16 cellular contexts compared by ENCODE assay signal in the genomic region with DNA sequence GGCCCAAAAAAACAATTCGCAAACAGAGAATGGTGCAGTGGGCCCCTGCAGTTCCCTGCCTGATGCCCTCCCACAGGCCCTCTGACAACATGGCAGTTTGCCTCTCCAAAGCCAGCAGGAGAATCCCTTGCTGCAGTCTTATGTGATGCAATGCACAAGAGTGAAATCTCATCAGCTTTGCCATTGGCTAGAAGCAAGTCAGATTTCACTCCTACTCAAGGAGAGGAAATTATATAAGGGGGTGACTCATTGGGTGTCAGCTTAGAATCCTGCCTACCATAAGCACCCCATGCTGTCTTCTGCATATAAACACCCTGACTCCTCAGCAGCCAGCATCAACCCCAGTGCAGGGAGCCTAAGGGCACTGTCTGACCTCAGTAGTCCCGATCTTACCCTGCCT.
DNase-seq lines count a peak whose midpoint lies in the region; ATAC-seq and TF ChIP-seq lines count a peak whose summit lies in the region.
"Had no signal": no experiment of that assay in that cellular context is flagged by ENCODE, and none has a peak within 500 bp of the region (broad histone marks: within the 10 kb centered on the region; RNA-seq: fewer than 3 reads in every experiment).

No MANE protein-coding gene starts in this region.

- no peak overlapping the region for H3K9ac ChIP-seq in fibroblast of lung (ENCODE audit: insufficient read depth, low read length)
- H3K9ac ChIP-seq: parathyroid adenoma had no signal

- CTCF ChIA-PET in Caco-2 (lab: Charles Lee), result no interaction called here

- H3K9me3 Mint-ChIP-seq in Caco-2 (ENCODE audit: unreplicated experiment), result no peaks in the 10 kb centered on the region

- no peaks in the 10 kb centered on the region for H3K36me3 ChIP-seq in fibroblast of lung (ENCODE audit: control insufficient read depth, insufficient read depth, low read length)
- no peaks in the 10 kb centered on the region for H3K36me3 ChIP-seq in Caco-2 (ENCODE audit: control insufficient read depth, insufficient read depth, low read length)
- H3K36me3 ChIP-seq: colonic mucosa had no signal

- H3K9me3 ChIP-seq in fibroblast of lung (ENCODE audit: control insufficient read depth, insufficient read depth, low read depth, low read length), result no peaks in the 10 kb centered on the region
- H3K9me3 ChIP-seq in Caco-2, result no peaks in the 10 kb centered on the region
- H3K9me3 ChIP-seq: colonic mucosa had no signal

- no peak overlapping the region for H3K4me2 ChIP-seq in fibroblast of lung (ENCODE audit: extremely low read depth, insufficient read depth, low read length)

- DNase-seq in HCEC 1CT (peak; percentile 85), SW480 (ENCODE audit: low spot score) (peak; percentile 2), fibroblast of lung (ENCODE audit: low read depth in 2 of 2) (peak; percentile 90), skeletal muscle cell (ENCODE audit: low read depth) (peak; percentile 88), Caco-2 (no peak)
- DNase-seq in stimulated activated CD4-positive, alpha-beta T cell treated with anti-CD3 and anti-CD28 coated beads, Interleukin-4, amount 100 ng/mL, for 4 hours, result no peak
- DNase-seq: activated CD4-positive, alpha-beta T cell treated with anti-CD3 and anti-CD28 coated beads, Interleukin-2, amount 50 U/mL, for 48 hours; activated effector memory CD4-positive, alpha-beta T cell treated with anti-CD3 and anti-CD28 coated beads, Interleukin-2, amount 50 U/mL, for 16 hours; colonic mucosa; DMS79 treated with DMSO at 0.1 percent for 48 hours; NCI-H1417 treated with DMSO at 0.1 percent for 48 hours; NCI-H82; stimulated activated CD4-positive, alpha-beta T cell treated with anti-CD3 and anti-CD28 coated beads, Interleukin-4, amount 100 ng/mL, for 1 hour; SW 1271 had no signal

- no peaks in the 10 kb centered on the region for H3K27me3 Mint-ChIP-seq in Caco-2 (ENCODE audit: insufficient read depth, unreplicated experiment)

- H3K36me3 Mint-ChIP-seq in Caco-2 (ENCODE audit: insufficient read depth, unreplicated experiment), result no peaks in the 10 kb centered on the region

- no peak overlapping the region for H3K4me3 ChIP-seq in fibroblast of lung (replicated peaks in 1 of 4; ENCODE audit: control extremely low read depth in 1 of 4, insufficient read depth in 1 of 4, low read depth in 3 of 4, low read length in 4 of 4)
- no peak overlapping the region for H3K4me3 ChIP-seq in skeletal muscle cell (ENCODE audit: low read depth, low read length)
- H3K4me3 ChIP-seq in Caco-2 (ENCODE audit: low read depth, low read length), result no peak overlapping the region
- H3K4me3 ChIP-seq: colonic mucosa had no signal

- peaks cover 15% of the 10 kb centered on the region for H3K4me1 ChIP-seq in fibroblast of lung (ENCODE audit: control insufficient read depth, extremely low read depth, insufficient read depth, low read length)
- H3K4me1 ChIP-seq in Caco-2, result no peaks in the 10 kb centered on the region
- H3K4me1 ChIP-seq: colonic mucosa, parathyroid adenoma had no signal

- no peak overlapping the region for H2AFZ ChIP-seq in fibroblast of lung (ENCODE audit: low read length)
- H2AFZ ChIP-seq: parathyroid adenoma had no signal

- H3K27ac ChIP-seq in fibroblast of lung (ENCODE audit: insufficient read depth, low read length), result no peak overlapping the region
- H3K27ac ChIP-seq: colonic mucosa, parathyroid adenoma had no signal

- H3K4me3 Mint-ChIP-seq in Caco-2 (ENCODE audit: unreplicated experiment), result no peak overlapping the region

- no peak for ATAC-seq in HG02798 (IDR thresholded peaks at IDR 0.05; ENCODE audit: poor library complexity, unreplicated experiment)

- no peaks in the 10 kb centered on the region for H3K27me3 ChIP-seq in fibroblast of lung (ENCODE audit: control insufficient read depth, insufficient read depth, low read length)
- no peaks in the 10 kb centered on the region for H3K27me3 ChIP-seq in Caco-2 (replicated peaks; ENCODE audit: control insufficient read depth, insufficient read depth, low read length)
- H3K27me3 ChIP-seq: colonic mucosa had no signal

- TF ChIP-seq CTCF in fibroblast of lung (conservative IDR thresholded peaks at IDR 0.05 in 1 of 2, IDR thresholded peaks at IDR 0.05 in 1 of 2; ENCODE audit: low read depth in 1 of 2, low read length in 2 of 2), result no peak
- no peak for TF ChIP-seq CTCF in Caco-2 (IDR thresholded peaks at IDR 0.05; ENCODE audit: insufficient read depth in 1 of 2, low read depth in 1 of 2, low read length in 1 of 2, severe bottlenecking in 1 of 2, unreplicated experiment in 1 of 2)

- H3K79me2 ChIP-seq in fibroblast of lung (ENCODE audit: control insufficient read depth, insufficient read depth, low read length), result no peaks in the 10 kb centered on the region
- H3K79me2 ChIP-seq: parathyroid adenoma had no signal

- intact Hi-C loops in Caco-2 (cut with micrococcal nuclease; ENCODE audit: unreplicated experiment), result no loop called here

- no TSS peak for BruUV-seq in Caco-2 (replicated peaks; lab: Mats Ljungman, UMichigan)

- POLR2A ChIA-PET in Caco-2 (lab: Charles Lee), result no interaction called here

- no peak overlapping the region for H3K27ac Mint-ChIP-seq in Caco-2 (ENCODE audit: unreplicated experiment)

- H3K4me1 Mint-ChIP-seq in Caco-2 (ENCODE audit: low read depth, unreplicated experiment), result no peaks in the 10 kb centered on the region

- H4K20me1 ChIP-seq in fibroblast of lung (ENCODE audit: control insufficient read depth, extremely low read depth, insufficient read depth, low read length), result no peaks in the 10 kb centered on the region

Comparison
In these comparisons a context has a peak if more than half of its experiments do, and no peak if none do; other contexts are left out.
1. DNase-seq: peak in HCEC 1CT (single experiment), SW480 (single experiment), fibroblast of lung (2 of 2) and skeletal muscle cell (single experiment); none in Caco-2 (0 of 2) and stimulated activated CD4-positive, alpha-beta T cell treated with anti-CD3 and anti-CD28 coated beads, Interleukin-4, amount 100 ng/mL, for 4 hours (0 of 2).